In the genomic region with DNA sequence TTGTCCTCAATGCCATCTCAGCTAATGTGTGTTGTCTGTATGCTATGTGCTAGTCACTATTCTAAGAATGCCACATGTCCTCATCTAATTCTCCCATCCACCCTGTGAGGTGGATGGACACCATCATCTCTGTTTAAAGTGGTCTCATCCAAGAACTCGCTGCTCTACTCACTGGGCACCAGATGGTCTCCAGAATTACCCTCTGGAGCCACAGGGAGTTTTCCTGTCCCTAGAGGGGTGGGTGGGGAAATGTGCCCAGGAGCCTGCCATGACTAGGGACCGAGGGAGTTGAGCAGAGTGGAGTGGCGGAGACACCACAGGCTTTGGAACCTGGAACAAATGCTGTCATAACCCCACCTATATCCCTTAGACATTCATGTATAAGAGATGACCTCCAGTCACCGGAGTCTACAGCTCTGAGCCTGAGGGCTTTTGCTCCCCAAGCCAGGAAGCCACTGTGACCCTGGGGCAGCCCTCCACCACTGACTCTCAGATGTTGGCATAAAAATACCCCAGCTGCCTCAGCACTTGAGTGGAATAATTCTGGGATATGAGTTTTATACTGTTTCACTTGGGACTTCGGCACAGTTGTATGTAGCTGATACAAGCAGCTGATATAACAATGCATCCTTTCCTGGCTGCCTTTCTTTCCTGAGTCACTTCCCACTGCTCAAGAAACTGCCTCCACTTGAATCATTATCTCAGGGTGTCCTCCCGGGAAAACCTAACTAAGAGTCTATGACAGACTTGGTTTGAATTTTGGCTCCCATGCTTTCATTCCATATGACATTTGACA, we compare ENCODE assay signal across 19 cellular contexts.
"Had no signal": no experiment of that assay in that cellular context is flagged by ENCODE, and none has a peak within 500 bp of the region (broad histone marks: within the 10 kb centered on the region; RNA-seq: fewer than 3 reads in every experiment).

No MANE protein-coding gene starts in this region.

- H3K4me3 ChIP-seq: heart right ventricle, mucosa of descending colon had no signal

- H3K27me3 Mint-ChIP-seq: stimulated activated naive B cell treated with anti-CD40 and anti-IgM and Interleukin-4, amounts not matched to agents 10 μg/mL and 1 μg/mL and 100 μg/mL, for 72 hours had no signal

- H3K9me3 Mint-ChIP-seq: central memory CD8-positive, alpha-beta T cell; naive thymus-derived CD8-positive, alpha-beta T cell; stimulated activated naive B cell treated with anti-CD40 and anti-IgM and Interleukin-4, amounts not matched to agents 10 μg/mL and 1 μg/mL and 100 μg/mL, for 72 hours had no signal

- ATAC-seq: heart right ventricle; mucosa of descending colon; naive thymus-derived CD8-positive, alpha-beta T cell; stimulated activated naive B cell treated with anti-CD40 and anti-IgM and Interleukin-4, amounts not matched to agents 10 μg/mL and 1 μg/mL and 100 μg/mL, for 72 hours had no signal

- H3K4me1 ChIP-seq: heart right ventricle had no signal

- H3K27ac ChIP-seq: heart right ventricle, neutrophil had no signal

- H3K4me3 Mint-ChIP-seq: central memory CD8-positive, alpha-beta T cell; naive thymus-derived CD8-positive, alpha-beta T cell; stimulated activated naive B cell treated with anti-CD40 and anti-IgM and Interleukin-4, amounts not matched to agents 10 μg/mL and 1 μg/mL and 100 μg/mL, for 72 hours had no signal

- H3K9me3 ChIP-seq: heart right ventricle, mucosa of descending colon, neutrophil had no signal

- FAIRE-seq: endometrium, islet of Langerhans, urothelium cell line had no signal

- H3K27me3 ChIP-seq: heart right ventricle, neutrophil had no signal

- H3K27ac Mint-ChIP-seq: naive thymus-derived CD8-positive, alpha-beta T cell; stimulated activated naive B cell treated with anti-CD40 and anti-IgM and Interleukin-4, amounts not matched to agents 10 μg/mL and 1 μg/mL and 100 μg/mL, for 72 hours had no signal

- DNase-seq: cortex of kidney; effector memory CD4-positive, alpha-beta T cell; foreskin melanocyte; heart right ventricle; hypothalamus; kidney glomerular epithelial cell; mucosa of descending colon; naive thymus-derived CD8-positive, alpha-beta T cell; right cardiac atrium; stimulated activated CD4-positive, alpha-beta T cell treated with anti-CD3 and anti-CD28 coated beads, Interleukin-15, amount 100 ng/mL, for 24 hours; stimulated activated CD4-positive, alpha-beta T cell treated with anti-CD3 and anti-CD28 coated beads, Interleukin-1b, Interleukin-23, amount 100 ng/mL, for 48 hours; stimulated activated CD4-positive, alpha-beta T cell treated with anti-CD3 and anti-CD28 coated beads, Interleukin-4, amount 100 ng/mL, for 24 hours; stimulated activated naive B cell treated with anti-CD40 and anti-IgM and Interleukin-4, amounts not matched to agents 10 μg/mL and 1 μg/mL and 100 μg/mL, for 72 hours; trophoblast cell had no signal

- H3K36me3 Mint-ChIP-seq: naive thymus-derived CD8-positive, alpha-beta T cell had no signal

- H3K4me1 Mint-ChIP-seq: central memory CD8-positive, alpha-beta T cell; stimulated activated naive B cell treated with anti-CD40 and anti-IgM and Interleukin-4, amounts not matched to agents 10 μg/mL and 1 μg/mL and 100 μg/mL, for 72 hours had no signal

- H3K36me3 ChIP-seq: heart right ventricle, neutrophil had no signal
